Comparison of ENCODE assay signal across 1 cellular context in the genomic region with DNA sequence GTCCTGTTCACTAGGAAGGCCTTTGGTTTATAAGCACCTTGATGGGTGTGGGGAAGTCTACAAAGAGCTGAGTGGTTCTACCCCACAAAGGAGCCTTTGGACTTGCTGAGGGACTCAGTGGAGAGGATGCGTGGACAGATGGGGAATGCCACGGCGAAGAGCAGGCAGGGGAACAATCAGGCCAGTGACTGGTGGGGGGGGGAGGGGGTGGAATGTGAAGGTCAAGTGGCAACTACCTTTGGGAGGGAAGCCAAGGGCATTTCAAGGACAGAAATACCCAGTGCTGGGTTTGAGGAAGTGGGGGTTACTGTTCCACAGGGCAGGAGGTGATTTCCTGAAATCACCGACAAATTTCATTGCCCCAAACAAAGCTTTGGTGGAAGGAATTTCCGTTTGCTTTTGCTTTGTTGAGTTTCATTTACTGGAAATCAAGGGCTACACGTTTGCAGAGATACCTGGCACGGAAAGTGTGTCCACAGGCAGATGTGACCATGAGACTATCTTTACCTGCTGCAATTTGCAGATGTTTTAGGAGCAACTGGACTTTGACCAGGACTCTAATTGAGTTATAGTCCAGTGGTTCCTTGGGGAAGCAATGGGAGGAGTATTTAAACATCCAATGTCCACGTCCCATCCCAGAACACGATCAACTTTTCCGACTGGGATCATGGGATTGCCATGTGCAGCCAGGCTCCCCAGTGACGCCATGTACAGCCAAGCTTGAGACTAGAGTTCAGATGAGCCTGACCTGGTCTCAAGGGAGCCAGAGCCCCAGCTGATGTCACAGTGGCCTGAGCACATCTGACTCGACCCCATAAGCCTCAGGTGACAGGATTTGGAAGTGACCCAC.
TF ChIP-seq lines count a peak whose summit lies in the region.

No MANE protein-coding gene starts in this region.

TF ChIP-seq in HepG2, 621 proteins besides CTCF, POLR2A, EP300 and RAD21 (continued from another document and continues in another):
- TF ChIP-seq, protein P1, sequence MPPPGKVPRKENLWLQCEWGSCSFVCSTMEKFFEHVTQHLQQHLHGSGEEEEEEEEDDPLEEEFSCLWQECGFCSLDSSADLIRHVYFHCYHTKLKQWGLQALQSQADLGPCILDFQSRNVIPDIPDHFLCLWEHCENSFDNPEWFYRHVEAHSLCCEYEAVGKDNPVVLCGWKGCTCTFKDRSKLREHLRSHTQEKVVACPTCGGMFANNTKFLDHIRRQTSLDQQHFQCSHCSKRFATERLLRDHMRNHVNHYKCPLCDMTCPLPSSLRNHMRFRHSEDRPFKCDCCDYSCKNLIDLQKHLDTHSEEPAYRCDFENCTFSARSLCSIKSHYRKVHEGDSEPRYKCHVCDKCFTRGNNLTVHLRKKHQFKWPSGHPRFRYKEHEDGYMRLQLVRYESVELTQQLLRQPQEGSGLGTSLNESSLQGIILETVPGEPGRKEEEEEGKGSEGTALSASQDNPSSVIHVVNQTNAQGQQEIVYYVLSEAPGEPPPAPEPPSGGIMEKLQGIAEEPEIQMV (CRISPR knock-in tag; IDR thresholded peaks at IDR 0.05; ENCODE audit: low read depth) = peak; percentile 63; the same call in 1 of the 2 replicates
- TF ChIP-seq ZNF253 (CRISPR knock-in tag; IDR thresholded peaks at IDR 0.05; ENCODE audit: borderline replicate concordance) = no peak
- TF ChIP-seq CBX5 (CRISPR knock-in tag; IDR thresholded peaks at IDR 0.05; ENCODE audit: borderline replicate concordance) = peak; percentile 84; the same call in 1 of the 2 replicates
- no peak for TF ChIP-seq ZNF790 (CRISPR knock-in tag; IDR thresholded peaks at IDR 0.05; ENCODE audit: borderline replicate concordance)
- peak; percentile 53; the same call in 1 of the 2 replicates for TF ChIP-seq SPEN (CRISPR knock-in tag; IDR thresholded peaks at IDR 0.05; ENCODE audit: low read depth)
- TF ChIP-seq ZNF761 (CRISPR knock-in tag; conservative IDR thresholded peaks at IDR 0.05) = no peak
- TF ChIP-seq, protein P2, sequence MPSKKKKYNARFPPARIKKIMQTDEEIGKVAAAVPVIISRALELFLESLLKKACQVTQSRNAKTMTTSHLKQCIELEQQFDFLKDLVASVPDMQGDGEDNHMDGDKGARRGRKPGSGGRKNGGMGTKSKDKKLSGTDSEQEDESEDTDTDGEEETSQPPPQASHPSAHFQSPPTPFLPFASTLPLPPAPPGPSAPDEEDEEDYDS (CRISPR knock-in tag; IDR thresholded peaks at IDR 0.05) = no peak; the same call in 1 of the 2 replicates
- TF ChIP-seq, protein P3, sequence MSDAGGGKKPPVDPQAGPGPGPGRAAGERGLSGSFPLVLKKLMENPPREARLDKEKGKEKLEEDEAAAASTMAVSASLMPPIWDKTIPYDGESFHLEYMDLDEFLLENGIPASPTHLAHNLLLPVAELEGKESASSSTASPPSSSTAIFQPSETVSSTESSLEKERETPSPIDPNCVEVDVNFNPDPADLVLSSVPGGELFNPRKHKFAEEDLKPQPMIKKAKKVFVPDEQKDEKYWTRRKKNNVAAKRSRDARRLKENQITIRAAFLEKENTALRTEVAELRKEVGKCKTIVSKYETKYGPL (CRISPR knock-in tag; IDR thresholded peaks at IDR 0.05) = no peak
- no peak for TF ChIP-seq ZNF564 (CRISPR knock-in tag; IDR thresholded peaks at IDR 0.05)
- TF ChIP-seq FOXP1 (IDR thresholded peaks at IDR 0.05) = no peak
- TF ChIP-seq FOXP1 (CRISPR knock-in tag; IDR thresholded peaks at IDR 0.05) = peak; percentile 11
- no peak; the same call in 1 of the 2 replicates for TF ChIP-seq ZFP36L1 (CRISPR knock-in tag; IDR thresholded peaks at IDR 0.05)
- no peak for TF ChIP-seq ZNF234 (CRISPR knock-in tag; conservative IDR thresholded peaks at IDR 0.05)
- TF ChIP-seq, protein P4, sequence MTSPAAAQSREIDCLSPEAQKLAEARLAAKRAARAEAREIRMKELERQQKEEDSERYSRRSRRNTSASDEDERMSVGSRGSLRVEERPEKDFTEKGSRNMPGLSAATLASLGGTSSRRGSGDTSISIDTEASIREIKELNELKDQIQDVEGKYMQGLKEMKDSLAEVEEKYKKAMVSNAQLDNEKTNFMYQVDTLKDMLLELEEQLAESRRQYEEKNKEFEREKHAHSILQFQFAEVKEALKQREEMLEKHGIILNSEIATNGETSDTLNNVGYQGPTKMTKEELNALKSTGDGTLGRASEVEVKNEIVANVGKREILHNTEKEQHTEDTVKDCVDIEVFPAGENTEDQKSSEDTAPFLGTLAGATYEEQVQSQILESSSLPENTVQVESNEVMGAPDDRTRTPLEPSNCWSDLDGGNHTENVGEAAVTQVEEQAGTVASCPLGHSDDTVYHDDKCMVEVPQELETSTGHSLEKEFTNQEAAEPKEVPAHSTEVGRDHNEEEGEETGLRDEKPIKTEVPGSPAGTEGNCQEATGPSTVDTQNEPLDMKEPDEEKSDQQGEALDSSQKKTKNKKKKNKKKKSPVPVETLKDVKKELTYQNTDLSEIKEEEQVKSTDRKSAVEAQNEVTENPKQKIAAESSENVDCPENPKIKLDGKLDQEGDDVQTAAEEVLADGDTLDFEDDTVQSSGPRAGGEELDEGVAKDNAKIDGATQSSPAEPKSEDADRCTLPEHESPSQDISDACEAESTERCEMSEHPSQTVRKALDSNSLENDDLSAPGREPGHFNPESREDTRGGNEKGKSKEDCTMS (CRISPR knock-in tag; conservative IDR thresholded peaks at IDR 0.05) = no peak
- TF ChIP-seq GZF1 (CRISPR knock-in tag; IDR thresholded peaks at IDR 0.05) = no peak
- TF ChIP-seq ZNF652 (CRISPR knock-in tag; IDR thresholded peaks at IDR 0.05; ENCODE audit: borderline replicate concordance, low read depth) = no peak
- no peak; the same call in 1 of the 2 replicates for TF ChIP-seq HOXA9 (CRISPR knock-in tag; IDR thresholded peaks at IDR 0.05; ENCODE audit: borderline replicate concordance)
- no peak for TF ChIP-seq MTA3 (CRISPR knock-in tag; IDR thresholded peaks at IDR 0.05)
- TF ChIP-seq, protein P5, sequence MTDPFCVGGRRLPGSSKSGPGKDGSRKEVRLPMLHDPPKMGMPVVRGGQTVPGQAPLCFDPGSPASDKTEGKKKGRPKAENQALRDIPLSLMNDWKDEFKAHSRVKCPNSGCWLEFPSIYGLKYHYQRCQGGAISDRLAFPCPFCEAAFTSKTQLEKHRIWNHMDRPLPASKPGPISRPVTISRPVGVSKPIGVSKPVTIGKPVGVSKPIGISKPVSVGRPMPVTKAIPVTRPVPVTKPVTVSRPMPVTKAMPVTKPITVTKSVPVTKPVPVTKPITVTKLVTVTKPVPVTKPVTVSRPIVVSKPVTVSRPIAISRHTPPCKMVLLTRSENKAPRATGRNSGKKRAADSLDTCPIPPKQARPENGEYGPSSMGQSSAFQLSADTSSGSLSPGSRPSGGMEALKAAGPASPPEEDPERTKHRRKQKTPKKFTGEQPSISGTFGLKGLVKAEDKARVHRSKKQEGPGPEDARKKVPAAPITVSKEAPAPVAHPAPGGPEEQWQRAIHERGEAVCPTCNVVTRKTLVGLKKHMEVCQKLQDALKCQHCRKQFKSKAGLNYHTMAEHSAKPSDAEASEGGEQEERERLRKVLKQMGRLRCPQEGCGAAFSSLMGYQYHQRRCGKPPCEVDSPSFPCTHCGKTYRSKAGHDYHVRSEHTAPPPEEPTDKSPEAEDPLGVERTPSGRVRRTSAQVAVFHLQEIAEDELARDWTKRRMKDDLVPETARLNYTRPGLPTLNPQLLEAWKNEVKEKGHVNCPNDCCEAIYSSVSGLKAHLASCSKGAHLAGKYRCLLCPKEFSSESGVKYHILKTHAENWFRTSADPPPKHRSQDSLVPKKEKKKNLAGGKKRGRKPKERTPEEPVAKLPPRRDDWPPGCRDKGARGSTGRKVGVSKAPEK (CRISPR knock-in tag; IDR thresholded peaks at IDR 0.05; ENCODE audit: borderline replicate concordance) = peak; percentile 67; the same call in 1 of the 2 replicates
- TF ChIP-seq, protein P6, sequence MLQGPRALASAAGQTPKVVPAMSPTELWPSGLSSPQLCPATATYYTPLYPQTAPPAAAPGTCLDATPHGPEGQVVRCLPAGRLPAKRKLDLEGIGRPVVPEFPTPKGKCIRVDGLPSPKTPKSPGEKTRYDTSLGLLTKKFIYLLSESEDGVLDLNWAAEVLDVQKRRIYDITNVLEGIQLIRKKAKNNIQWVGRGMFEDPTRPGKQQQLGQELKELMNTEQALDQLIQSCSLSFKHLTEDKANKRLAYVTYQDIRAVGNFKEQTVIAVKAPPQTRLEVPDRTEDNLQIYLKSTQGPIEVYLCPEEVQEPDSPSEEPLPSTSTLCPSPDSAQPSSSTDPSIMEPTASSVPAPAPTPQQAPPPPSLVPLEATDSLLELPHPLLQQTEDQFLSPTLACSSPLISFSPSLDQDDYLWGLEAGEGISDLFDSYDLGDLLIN (CRISPR knock-in tag; IDR thresholded peaks at IDR 0.05; ENCODE audit: borderline replicate concordance) = no peak
- TF ChIP-seq ISL2 (CRISPR knock-in tag; IDR thresholded peaks at IDR 0.05) = no peak; the same call in 1 of the 2 replicates
- TF ChIP-seq KDM1A (CRISPR knock-in tag; IDR thresholded peaks at IDR 0.05) = peak; percentile 9; the same call in 1 of the 2 replicates
- TF ChIP-seq, protein P7, sequence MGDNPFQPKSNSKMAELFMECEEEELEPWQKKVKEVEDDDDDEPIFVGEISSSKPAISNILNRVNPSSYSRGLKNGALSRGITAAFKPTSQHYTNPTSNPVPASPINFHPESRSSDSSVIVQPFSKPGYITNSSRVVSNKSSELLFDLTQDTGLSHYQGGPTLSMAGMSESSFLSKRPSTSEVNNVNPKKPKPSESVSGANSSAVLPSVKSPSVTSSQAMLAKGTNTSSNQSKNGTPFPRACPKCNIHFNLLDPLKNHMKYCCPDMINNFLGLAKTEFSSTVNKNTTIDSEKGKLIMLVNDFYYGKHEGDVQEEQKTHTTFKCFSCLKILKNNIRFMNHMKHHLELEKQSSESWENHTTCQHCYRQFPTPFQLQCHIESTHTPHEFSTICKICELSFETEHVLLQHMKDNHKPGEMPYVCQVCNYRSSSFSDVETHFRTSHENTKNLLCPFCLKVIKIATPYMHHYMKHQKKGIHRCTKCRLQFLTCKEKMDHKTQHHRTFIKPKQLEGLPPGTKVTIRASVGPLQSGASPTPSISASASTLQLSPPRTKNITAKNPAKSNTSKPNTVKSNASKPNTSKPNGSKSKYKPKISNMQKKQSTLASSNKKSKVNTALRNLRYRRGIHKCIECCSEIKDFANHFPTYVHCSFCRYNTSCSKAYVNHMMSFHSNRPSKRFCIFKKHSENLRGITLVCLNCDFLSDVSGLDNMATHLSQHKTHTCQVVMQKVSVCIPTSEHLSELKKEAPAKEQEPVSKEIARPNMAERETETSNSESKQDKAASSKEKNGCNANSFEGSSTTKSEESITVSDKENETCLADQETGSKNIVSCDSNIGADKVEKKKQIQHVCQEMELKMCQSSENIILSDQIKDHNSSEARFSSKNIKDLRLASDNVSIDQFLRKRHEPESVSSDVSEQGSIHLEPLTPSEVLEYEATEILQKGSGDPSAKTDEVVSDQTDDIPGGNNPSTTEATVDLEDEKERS (CRISPR knock-in tag; IDR thresholded peaks at IDR 0.05) = peak; percentile 50
- TF ChIP-seq, protein P8, sequence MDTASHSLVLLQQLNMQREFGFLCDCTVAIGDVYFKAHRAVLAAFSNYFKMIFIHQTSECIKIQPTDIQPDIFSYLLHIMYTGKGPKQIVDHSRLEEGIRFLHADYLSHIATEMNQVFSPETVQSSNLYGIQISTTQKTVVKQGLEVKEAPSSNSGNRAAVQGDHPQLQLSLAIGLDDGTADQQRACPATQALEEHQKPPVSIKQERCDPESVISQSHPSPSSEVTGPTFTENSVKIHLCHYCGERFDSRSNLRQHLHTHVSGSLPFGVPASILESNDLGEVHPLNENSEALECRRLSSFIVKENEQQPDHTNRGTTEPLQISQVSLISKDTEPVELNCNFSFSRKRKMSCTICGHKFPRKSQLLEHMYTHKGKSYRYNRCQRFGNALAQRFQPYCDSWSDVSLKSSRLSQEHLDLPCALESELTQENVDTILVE (CRISPR knock-in tag; IDR thresholded peaks at IDR 0.05) = no peak
- no peak for TF ChIP-seq NKX3-1 (CRISPR knock-in tag; IDR thresholded peaks at IDR 0.05)
- TF ChIP-seq SP1 (IDR thresholded peaks at IDR 0.05) = no peak
- TF ChIP-seq SP1 (CRISPR knock-in tag; IDR thresholded peaks at IDR 0.05) = no peak
- TF ChIP-seq ZNF383 (CRISPR knock-in tag; IDR thresholded peaks at IDR 0.05; ENCODE audit: borderline replicate concordance) = no peak
- TF ChIP-seq, protein P9, sequence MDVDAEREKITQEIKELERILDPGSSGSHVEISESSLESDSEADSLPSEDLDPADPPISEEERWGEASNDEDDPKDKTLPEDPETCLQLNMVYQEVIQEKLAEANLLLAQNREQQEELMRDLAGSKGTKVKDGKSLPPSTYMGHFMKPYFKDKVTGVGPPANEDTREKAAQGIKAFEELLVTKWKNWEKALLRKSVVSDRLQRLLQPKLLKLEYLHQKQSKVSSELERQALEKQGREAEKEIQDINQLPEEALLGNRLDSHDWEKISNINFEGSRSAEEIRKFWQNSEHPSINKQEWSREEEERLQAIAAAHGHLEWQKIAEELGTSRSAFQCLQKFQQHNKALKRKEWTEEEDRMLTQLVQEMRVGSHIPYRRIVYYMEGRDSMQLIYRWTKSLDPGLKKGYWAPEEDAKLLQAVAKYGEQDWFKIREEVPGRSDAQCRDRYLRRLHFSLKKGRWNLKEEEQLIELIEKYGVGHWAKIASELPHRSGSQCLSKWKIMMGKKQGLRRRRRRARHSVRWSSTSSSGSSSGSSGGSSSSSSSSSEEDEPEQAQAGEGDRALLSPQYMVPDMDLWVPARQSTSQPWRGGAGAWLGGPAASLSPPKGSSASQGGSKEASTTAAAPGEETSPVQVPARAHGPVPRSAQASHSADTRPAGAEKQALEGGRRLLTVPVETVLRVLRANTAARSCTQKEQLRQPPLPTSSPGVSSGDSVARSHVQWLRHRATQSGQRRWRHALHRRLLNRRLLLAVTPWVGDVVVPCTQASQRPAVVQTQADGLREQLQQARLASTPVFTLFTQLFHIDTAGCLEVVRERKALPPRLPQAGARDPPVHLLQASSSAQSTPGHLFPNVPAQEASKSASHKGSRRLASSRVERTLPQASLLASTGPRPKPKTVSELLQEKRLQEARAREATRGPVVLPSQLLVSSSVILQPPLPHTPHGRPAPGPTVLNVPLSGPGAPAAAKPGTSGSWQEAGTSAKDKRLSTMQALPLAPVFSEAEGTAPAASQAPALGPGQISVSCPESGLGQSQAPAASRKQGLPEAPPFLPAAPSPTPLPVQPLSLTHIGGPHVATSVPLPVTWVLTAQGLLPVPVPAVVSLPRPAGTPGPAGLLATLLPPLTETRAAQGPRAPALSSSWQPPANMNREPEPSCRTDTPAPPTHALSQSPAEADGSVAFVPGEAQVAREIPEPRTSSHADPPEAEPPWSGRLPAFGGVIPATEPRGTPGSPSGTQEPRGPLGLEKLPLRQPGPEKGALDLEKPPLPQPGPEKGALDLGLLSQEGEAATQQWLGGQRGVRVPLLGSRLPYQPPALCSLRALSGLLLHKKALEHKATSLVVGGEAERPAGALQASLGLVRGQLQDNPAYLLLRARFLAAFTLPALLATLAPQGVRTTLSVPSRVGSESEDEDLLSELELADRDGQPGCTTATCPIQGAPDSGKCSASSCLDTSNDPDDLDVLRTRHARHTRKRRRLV (CRISPR knock-in tag; IDR thresholded peaks at IDR 0.05) = 0 out of 2 replicates have a peak, but pooled peaks have one; percentile 11
- no peak for TF ChIP-seq ATAD3A (CRISPR knock-in tag; IDR thresholded peaks at IDR 0.05)
- peak; percentile 72; the same call in 1 of the 2 replicates for TF ChIP-seq ZSCAN30 (CRISPR knock-in tag; IDR thresholded peaks at IDR 0.05)
- TF ChIP-seq ZNF556 (CRISPR knock-in tag; IDR thresholded peaks at IDR 0.05; ENCODE audit: borderline replicate concordance) = no peak
